ENCODE assay signal across 1 cellular context in the genomic region with DNA sequence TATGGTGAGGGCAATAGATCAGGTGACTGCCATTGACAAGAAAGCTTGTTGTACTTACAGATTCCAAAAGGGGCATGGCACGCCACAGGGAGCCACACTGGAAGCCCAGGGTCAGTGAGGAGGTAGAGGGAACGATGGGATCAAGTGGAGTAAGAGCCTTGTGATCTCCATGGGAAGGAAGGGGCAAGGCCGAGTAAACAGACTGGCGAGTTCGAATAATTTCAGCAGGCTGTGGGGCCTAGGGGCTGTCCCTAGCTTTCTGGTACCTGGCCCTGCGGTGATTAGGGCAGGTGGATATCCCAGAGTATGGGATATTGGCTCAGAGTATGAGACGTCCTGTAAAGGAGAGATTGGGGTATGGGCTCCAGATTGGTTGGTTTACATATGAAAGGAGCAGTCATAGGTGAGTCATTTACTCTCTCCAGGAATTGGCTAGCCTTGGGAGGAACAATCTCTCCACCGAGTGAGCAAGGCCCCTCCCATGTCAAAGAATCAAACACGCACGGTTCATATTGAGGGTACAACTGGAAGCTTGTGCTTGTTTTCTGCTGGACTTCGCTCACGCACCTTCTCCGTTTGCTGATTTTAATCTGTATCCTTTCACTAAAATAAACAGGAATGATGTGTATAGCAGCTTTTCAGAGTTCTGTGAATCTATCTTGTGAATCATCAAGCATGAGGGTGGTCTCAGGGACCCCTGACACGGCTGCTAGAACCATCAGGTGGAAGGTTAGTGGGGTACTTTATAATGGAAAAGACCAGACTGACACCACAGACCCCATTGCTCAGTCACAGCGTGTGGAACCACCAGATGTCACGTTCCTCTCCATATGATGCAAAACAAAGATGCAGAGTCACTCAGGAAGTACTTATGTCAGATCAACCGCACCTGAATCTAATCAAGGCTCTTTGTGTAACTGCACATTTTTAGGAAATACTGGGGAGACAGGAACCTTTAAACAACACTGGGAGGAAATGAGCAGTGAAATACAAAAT.
TF ChIP-seq lines count a peak whose summit lies in the region.

No MANE protein-coding gene starts in this region.

TF ChIP-seq in K562, 482 proteins besides CTCF, POLR2A, EP300 and RAD21 (continued from another document and continues in another):
- TF ChIP-seq, protein P1, sequence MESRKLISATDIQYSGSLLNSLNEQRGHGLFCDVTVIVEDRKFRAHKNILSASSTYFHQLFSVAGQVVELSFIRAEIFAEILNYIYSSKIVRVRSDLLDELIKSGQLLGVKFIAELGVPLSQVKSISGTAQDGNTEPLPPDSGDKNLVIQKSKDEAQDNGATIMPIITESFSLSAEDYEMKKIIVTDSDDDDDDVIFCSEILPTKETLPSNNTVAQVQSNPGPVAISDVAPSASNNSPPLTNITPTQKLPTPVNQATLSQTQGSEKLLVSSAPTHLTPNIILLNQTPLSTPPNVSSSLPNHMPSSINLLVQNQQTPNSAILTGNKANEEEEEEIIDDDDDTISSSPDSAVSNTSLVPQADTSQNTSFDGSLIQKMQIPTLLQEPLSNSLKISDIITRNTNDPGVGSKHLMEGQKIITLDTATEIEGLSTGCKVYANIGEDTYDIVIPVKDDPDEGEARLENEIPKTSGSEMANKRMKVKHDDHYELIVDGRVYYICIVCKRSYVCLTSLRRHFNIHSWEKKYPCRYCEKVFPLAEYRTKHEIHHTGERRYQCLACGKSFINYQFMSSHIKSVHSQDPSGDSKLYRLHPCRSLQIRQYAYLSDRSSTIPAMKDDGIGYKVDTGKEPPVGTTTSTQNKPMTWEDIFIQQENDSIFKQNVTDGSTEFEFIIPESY (CRISPR knock-in tag; IDR thresholded peaks at IDR 0.05) = no peak
- TF ChIP-seq ZNF57 (CRISPR knock-in tag; IDR thresholded peaks at IDR 0.05) (no peak), SMAD2 (IDR thresholded peaks at IDR 0.05; ENCODE audit: low read depth, low read length) (no peak), SIN3B (IDR thresholded peaks at IDR 0.05; ENCODE audit: low read depth) (no peak), ZNF217 (CRISPR knock-in tag; IDR thresholded peaks at IDR 0.05) (no peak), ZSCAN29 (IDR thresholded peaks at IDR 0.05) (no peak), ZC3H8 (IDR thresholded peaks at IDR 0.05) (no peak), ZNF12 (CRISPR knock-in tag; IDR thresholded peaks at IDR 0.05) (no peak), NR1H2 (CRISPR knock-in tag; IDR thresholded peaks at IDR 0.05) (no peak), ZBTB8A (IDR thresholded peaks at IDR 0.05; ENCODE audit: partially characterized antibody) (no peak), ZNF79 (CRISPR knock-in tag; IDR thresholded peaks at IDR 0.05; ENCODE audit: low read depth) (no peak), DPF2 (IDR thresholded peaks at IDR 0.05) (peak; percentile 80; the same call in 1 of the 2 replicates), NFE2L1 (tag; IDR thresholded peaks at IDR 0.05; ENCODE audit: borderline replicate concordance, low read depth) (no peak), XRCC3 (IDR thresholded peaks at IDR 0.05) (no peak), KDM2B (CRISPR knock-in tag; IDR thresholded peaks at IDR 0.05) (no peak), MEF2A (IDR thresholded peaks at IDR 0.05; ENCODE audit: control insufficient read depth, low read depth, low read length) (no peak), CCAR2 (IDR thresholded peaks at IDR 0.05; ENCODE audit: low read depth, low read length) (no peak), ZNF121 (CRISPR knock-in tag; conservative IDR thresholded peaks at IDR 0.05) (no peak), ERF (CRISPR knock-in tag; IDR thresholded peaks at IDR 0.05) (no peak), ZNF347 (CRISPR knock-in tag; IDR thresholded peaks at IDR 0.05; ENCODE audit: low read depth) (no peak), EHMT2 (IDR thresholded peaks at IDR 0.05) (no peak), HOXB6 (CRISPR knock-in tag; IDR thresholded peaks at IDR 0.05; ENCODE audit: borderline replicate concordance) (no peak)
- TF ChIP-seq, protein P2, sequence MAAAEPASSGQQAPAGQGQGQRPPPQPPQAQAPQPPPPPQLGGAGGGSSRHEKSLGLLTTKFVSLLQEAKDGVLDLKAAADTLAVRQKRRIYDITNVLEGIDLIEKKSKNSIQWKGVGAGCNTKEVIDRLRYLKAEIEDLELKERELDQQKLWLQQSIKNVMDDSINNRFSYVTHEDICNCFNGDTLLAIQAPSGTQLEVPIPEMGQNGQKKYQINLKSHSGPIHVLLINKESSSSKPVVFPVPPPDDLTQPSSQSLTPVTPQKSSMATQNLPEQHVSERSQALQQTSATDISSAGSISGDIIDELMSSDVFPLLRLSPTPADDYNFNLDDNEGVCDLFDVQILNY (CRISPR knock-in tag; IDR thresholded peaks at IDR 0.05) = no peak
- TF ChIP-seq, protein P3, sequence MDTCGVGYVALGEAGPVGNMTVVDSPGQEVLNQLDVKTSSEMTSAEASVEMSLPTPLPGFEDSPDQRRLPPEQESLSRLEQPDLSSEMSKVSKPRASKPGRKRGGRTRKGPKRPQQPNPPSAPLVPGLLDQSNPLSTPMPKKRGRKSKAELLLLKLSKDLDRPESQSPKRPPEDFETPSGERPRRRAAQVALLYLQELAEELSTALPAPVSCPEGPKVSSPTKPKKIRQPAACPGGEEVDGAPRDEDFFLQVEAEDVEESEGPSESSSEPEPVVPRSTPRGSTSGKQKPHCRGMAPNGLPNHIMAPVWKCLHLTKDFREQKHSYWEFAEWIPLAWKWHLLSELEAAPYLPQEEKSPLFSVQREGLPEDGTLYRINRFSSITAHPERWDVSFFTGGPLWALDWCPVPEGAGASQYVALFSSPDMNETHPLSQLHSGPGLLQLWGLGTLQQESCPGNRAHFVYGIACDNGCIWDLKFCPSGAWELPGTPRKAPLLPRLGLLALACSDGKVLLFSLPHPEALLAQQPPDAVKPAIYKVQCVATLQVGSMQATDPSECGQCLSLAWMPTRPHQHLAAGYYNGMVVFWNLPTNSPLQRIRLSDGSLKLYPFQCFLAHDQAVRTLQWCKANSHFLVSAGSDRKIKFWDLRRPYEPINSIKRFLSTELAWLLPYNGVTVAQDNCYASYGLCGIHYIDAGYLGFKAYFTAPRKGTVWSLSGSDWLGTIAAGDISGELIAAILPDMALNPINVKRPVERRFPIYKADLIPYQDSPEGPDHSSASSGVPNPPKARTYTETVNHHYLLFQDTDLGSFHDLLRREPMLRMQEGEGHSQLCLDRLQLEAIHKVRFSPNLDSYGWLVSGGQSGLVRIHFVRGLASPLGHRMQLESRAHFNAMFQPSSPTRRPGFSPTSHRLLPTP (IDR thresholded peaks at IDR 0.05; ENCODE audit: borderline replicate concordance, extremely low read depth, insufficient read length) = no peak
- TF ChIP-seq, protein P4, sequence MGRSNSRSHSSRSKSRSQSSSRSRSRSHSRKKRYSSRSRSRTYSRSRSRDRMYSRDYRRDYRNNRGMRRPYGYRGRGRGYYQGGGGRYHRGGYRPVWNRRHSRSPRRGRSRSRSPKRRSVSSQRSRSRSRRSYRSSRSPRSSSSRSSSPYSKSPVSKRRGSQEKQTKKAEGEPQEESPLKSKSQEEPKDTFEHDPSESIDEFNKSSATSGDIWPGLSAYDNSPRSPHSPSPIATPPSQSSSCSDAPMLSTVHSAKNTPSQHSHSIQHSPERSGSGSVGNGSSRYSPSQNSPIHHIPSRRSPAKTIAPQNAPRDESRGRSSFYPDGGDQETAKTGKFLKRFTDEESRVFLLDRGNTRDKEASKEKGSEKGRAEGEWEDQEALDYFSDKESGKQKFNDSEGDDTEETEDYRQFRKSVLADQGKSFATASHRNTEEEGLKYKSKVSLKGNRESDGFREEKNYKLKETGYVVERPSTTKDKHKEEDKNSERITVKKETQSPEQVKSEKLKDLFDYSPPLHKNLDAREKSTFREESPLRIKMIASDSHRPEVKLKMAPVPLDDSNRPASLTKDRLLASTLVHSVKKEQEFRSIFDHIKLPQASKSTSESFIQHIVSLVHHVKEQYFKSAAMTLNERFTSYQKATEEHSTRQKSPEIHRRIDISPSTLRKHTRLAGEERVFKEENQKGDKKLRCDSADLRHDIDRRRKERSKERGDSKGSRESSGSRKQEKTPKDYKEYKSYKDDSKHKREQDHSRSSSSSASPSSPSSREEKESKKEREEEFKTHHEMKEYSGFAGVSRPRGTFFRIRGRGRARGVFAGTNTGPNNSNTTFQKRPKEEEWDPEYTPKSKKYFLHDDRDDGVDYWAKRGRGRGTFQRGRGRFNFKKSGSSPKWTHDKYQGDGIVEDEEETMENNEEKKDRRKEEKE (IDR thresholded peaks at IDR 0.05; ENCODE audit: borderline replicate concordance in 1 of 2, control insufficient read depth in 1 of 2, low read depth in 2 of 2, low read length in 1 of 2) = no peak
- TF ChIP-seq, protein P5, sequence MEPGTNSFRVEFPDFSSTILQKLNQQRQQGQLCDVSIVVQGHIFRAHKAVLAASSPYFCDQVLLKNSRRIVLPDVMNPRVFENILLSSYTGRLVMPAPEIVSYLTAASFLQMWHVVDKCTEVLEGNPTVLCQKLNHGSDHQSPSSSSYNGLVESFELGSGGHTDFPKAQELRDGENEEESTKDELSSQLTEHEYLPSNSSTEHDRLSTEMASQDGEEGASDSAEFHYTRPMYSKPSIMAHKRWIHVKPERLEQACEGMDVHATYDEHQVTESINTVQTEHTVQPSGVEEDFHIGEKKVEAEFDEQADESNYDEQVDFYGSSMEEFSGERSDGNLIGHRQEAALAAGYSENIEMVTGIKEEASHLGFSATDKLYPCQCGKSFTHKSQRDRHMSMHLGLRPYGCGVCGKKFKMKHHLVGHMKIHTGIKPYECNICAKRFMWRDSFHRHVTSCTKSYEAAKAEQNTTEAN (CRISPR knock-in tag; IDR thresholded peaks at IDR 0.05) = no peak
- TF ChIP-seq, protein P6, sequence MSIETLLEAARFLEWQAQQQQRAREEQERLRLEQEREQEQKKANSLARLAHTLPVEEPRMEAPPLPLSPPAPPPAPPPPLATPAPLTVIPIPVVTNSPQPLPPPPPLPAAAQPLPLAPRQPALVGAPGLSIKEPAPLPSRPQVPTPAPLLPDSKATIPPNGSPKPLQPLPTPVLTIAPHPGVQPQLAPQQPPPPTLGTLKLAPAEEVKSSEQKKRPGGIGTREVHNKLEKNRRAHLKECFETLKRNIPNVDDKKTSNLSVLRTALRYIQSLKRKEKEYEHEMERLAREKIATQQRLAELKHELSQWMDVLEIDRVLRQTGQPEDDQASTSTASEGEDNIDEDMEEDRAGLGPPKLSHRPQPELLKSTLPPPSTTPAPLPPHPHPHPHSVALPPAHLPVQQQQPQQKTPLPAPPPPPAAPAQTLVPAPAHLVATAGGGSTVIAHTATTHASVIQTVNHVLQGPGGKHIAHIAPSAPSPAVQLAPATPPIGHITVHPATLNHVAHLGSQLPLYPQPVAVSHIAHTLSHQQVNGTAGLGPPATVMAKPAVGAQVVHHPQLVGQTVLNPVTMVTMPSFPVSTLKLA (conservative IDR thresholded peaks at IDR 0.05) = peak; percentile 45 to 72
- TF ChIP-seq, protein P7, sequence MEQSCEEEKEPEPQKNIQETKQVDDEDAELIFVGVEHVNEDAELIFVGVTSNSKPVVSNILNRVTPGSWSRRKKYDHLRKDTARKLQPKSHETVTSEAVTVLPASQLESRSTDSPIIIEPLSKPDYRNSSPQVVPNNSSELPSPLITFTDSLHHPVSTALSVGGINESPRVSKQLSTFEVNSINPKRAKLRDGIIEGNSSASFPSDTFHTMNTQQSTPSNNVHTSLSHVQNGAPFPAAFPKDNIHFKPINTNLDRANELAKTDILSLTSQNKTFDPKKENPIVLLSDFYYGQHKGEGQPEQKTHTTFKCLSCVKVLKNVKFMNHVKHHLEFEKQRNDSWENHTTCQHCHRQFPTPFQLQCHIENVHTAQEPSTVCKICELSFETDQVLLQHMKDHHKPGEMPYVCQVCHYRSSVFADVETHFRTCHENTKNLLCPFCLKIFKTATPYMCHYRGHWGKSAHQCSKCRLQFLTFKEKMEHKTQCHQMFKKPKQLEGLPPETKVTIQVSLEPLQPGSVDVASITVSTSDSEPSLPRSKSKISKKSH (CRISPR knock-in tag; IDR thresholded peaks at IDR 0.05) = no peak
